Comparison of ENCODE assay signal across 8 cellular contexts in the genomic region with DNA sequence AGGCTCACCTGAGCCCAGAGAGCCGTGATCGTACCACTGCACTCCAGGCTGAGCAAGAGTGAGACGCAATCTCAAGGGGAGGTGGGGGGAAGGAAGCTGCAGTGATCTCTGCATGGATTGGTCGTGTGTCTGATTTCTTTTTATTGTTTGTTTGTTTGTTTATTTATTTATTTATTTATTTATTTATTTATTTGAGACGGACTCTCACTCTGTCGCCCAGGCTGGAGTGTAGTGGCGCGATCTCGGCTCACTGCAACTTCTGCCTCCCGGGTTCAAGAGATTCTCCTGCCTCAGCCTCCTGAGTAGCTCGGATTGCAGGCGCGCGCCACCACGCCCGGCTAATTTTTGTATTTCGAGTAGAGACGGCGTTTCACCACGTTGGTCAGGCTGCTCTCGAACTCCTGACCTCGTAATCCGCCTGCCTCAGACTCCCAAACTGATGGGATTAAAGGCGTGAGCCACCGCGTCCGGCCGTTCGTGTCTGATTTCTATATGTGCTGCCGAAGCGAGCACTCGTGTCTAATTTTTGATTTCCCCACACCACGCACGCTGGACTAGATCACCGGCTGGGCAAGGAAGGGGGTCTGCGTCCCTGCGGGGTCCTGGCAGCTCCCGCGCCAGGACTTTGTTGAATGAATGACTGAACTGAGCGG. TPM values are rescaled to one million over a fixed set of nuclear protein-coding genes. Genes with fewer than 3 reads are reported as not detected.
DNase-seq lines count a peak whose midpoint lies in the region; ATAC-seq lines count a peak whose summit lies in the region.

No MANE protein-coding gene starts in this region.

- H3K27me3 Mint-ChIP-seq in activated CD4-positive, alpha-beta memory T cell treated with anti-CD3 and anti-CD28 coated beads for 36 hours: peaks cover 2% of the 10 kb centered on the region
- H3K27me3 Mint-ChIP-seq in stimulated activated memory B cell treated with anti-CD40 and anti-IgM and Interleukin-4, amounts not matched to agents 10 μg/mL and 1 μg/mL and 100 μg/mL, for 72 hours: peaks cover 23% of the 10 kb centered on the region

- POLR2A ChIA-PET in activated CD4-positive, alpha-beta memory T cell treated with anti-CD3 and anti-CD28 coated beads for 36 hours (lab: Charles Lee): interaction anchor here (0.6 to 1.9 kb wide), 3 partner anchors 9 to 108 kb away, joined by 3 to 11 read pairs (median 3); partner anchors contain the start of gene FLYWCH1

- peaks cover 47% of the 10 kb centered on the region for H3K4me1 Mint-ChIP-seq in activated CD4-positive, alpha-beta memory T cell treated with anti-CD3 and anti-CD28 coated beads for 36 hours (ENCODE audit: low read depth)
- H3K4me1 Mint-ChIP-seq in stimulated activated memory B cell treated with anti-CD40 and anti-IgM and Interleukin-4, amounts not matched to agents 10 μg/mL and 1 μg/mL and 100 μg/mL, for 72 hours: peaks cover 51% of the 10 kb centered on the region

- no peak for ATAC-seq in stimulated activated memory B cell treated with anti-CD40 and anti-IgM and Interleukin-4, amounts not matched to agents 10 μg/mL and 1 μg/mL and 100 μg/mL, for 72 hours

- no peaks in the 10 kb centered on the region for H3K27me3 ChIP-seq in iPS-15b (ENCODE audit: control insufficient read depth, insufficient read depth, low read length)

- peaks cover 23% of the 10 kb centered on the region for H3K36me3 ChIP-seq in iPS-15b (ENCODE audit: control insufficient read depth, insufficient read depth, low read length)

- H3K36me3 Mint-ChIP-seq in activated CD4-positive, alpha-beta memory T cell treated with anti-CD3 and anti-CD28 coated beads for 36 hours: peaks cover 2% of the 10 kb centered on the region
- H3K36me3 Mint-ChIP-seq in stimulated activated memory B cell treated with anti-CD40 and anti-IgM and Interleukin-4, amounts not matched to agents 10 μg/mL and 1 μg/mL and 100 μg/mL, for 72 hours: no peaks in the 10 kb centered on the region

- H3K9ac ChIP-seq in iPS-15b (ENCODE audit: low read depth, low read length): no peak overlapping the region

- CTCF ChIA-PET in activated CD4-positive, alpha-beta memory T cell treated with anti-CD3 and anti-CD28 coated beads for 36 hours (lab: Charles Lee): interaction anchor here (1.4 to 17.0 kb wide), 4 partner anchors 10 to 115 kb away, joined by 3 to 412 read pairs (median 45); partner anchors contain the start of genes CLDN9 and ZNF213

- peaks cover 10% of the 10 kb centered on the region for H3K4me1 ChIP-seq in iPS-15b (ENCODE audit: control insufficient read depth, insufficient read depth, low read length)

- DNase-seq in NCI-H82 treated with DMSO at 0.1 percent for 48 hours (lab: John Stamatoyannopoulos, UW; ENCODE audit: unreplicated experiment): peak; percentile 49
- no peak for DNase-seq in NCI-H82 (lab: John Stamatoyannopoulos, UW)
- no peak for DNase-seq in activated CD4-positive, alpha-beta memory T cell treated with anti-CD3 and anti-CD28 coated beads for 36 hours
- no peak for DNase-seq in occipital lobe (lab: John Stamatoyannopoulos, UW)
- no peak for DNase-seq in stimulated activated CD8-positive, alpha-beta memory T cell treated with anti-CD3 and anti-CD28 coated beads, Interleukin-4, amount 100 ng/mL, for 48 hours
- no peak for DNase-seq in stimulated activated naive CD4-positive, alpha-beta T cell (lab: John Stamatoyannopoulos, UW)

- H3K4me3 ChIP-seq in iPS-15b (ENCODE audit: low read depth, low read length): peak overlapping the region; percentile 43

- peak overlapping the region; percentile 91 for H3K4me3 Mint-ChIP-seq in activated CD4-positive, alpha-beta memory T cell treated with anti-CD3 and anti-CD28 coated beads for 36 hours
- peak overlapping the region; percentile 84 for H3K4me3 Mint-ChIP-seq in stimulated activated memory B cell treated with anti-CD40 and anti-IgM and Interleukin-4, amounts not matched to agents 10 μg/mL and 1 μg/mL and 100 μg/mL, for 72 hours

- peak overlapping the region; percentile 56 for H3K27ac Mint-ChIP-seq in activated CD4-positive, alpha-beta memory T cell treated with anti-CD3 and anti-CD28 coated beads for 36 hours
- peak overlapping the region; percentile 83 for H3K27ac Mint-ChIP-seq in stimulated activated memory B cell treated with anti-CD40 and anti-IgM and Interleukin-4, amounts not matched to agents 10 μg/mL and 1 μg/mL and 100 μg/mL, for 72 hours

- intact Hi-C loops in activated CD4-positive, alpha-beta memory T cell treated with anti-CD3 and anti-CD28 coated beads for 36 hours (cut with micrococcal nuclease): loop anchor here (1.0 to 5.0 kb wide), 4 partner anchors 15 to 243 kb away; partner anchors contain the start of gene FLYWCH1

- no peaks in the 10 kb centered on the region for H3K9me3 Mint-ChIP-seq in activated CD4-positive, alpha-beta memory T cell treated with anti-CD3 and anti-CD28 coated beads for 36 hours
- H3K9me3 Mint-ChIP-seq in stimulated activated memory B cell treated with anti-CD40 and anti-IgM and Interleukin-4, amounts not matched to agents 10 μg/mL and 1 μg/mL and 100 μg/mL, for 72 hours: no peaks in the 10 kb centered on the region

- H3K9me3 ChIP-seq in iPS-15b (ENCODE audit: control insufficient read depth, insufficient read depth, low read length): no peaks in the 10 kb centered on the region

RNA-seq across cellular contexts. Expression of gene TNFRSF12A, which starts 0.4 kb away (rescaled TPM):
- 1 to 10 TPM; 6.5 to 8.6 TPM for total RNA-seq in activated CD4-positive, alpha-beta memory T cell treated with anti-CD3 and anti-CD28 coated beads for 36 hours
- total RNA-seq in occipital lobe: 2.0 TPM

RNA-seq across cellular contexts. Expression of gene CLDN6, which starts 1.7 kb away (rescaled TPM):
- total RNA-seq in activated CD4-positive, alpha-beta memory T cell treated with anti-CD3 and anti-CD28 coated beads for 36 hours: not detected
- total RNA-seq in occipital lobe: not detected

RNA-seq across cellular contexts. Expression of gene HCFC1R1, which starts 4.0 kb away (rescaled TPM):
- total RNA-seq in activated CD4-positive, alpha-beta memory T cell treated with anti-CD3 and anti-CD28 coated beads for 36 hours: 10 to 100 TPM; 31.8 to 32.8 TPM
- 15.1 TPM for total RNA-seq in occipital lobe

RNA-seq across cellular contexts. Expression of gene THOC6, which starts 4.1 kb away (rescaled TPM):
- 10 to 100 TPM; 41.2 to 42.7 TPM for total RNA-seq in activated CD4-positive, alpha-beta memory T cell treated with anti-CD3 and anti-CD28 coated beads for 36 hours
- 5.8 TPM for total RNA-seq in occipital lobe

RNA-seq across cellular contexts. Expression of gene CLDN9, which starts 7.0 kb away (rescaled TPM):
- total RNA-seq in activated CD4-positive, alpha-beta memory T cell treated with anti-CD3 and anti-CD28 coated beads for 36 hours: not detected
- total RNA-seq in occipital lobe: not detected
